ENCODE assay signal across 8 cellular contexts in genomic region chr22:45246060-45246985, GRCh38. TPM values are rescaled to one million over a fixed set of nuclear protein-coding genes. Genes with fewer than 3 reads are reported as not detected.
DNase-seq lines count a peak whose midpoint lies in the region; ATAC-seq and TF ChIP-seq lines count a peak whose summit lies in the region.

No MANE protein-coding gene starts in this region.

- no peaks in the 10 kb centered on the region for H3K9me3 ChIP-seq in CD8-positive, alpha-beta T cell (ENCODE audit: low read length)
- no peaks in the 10 kb centered on the region for H3K9me3 ChIP-seq in esophagus (ENCODE audit: control insufficient read depth in 2 of 2, insufficient read depth in 1 of 2, low read depth in 1 of 2, low read length in 1 of 2)

- H3K27ac ChIP-seq in CD8-positive, alpha-beta T cell (ENCODE audit: low read depth, low read length): no peak overlapping the region
- peak overlapping the region; percentile 81 to 90 for H3K27ac ChIP-seq in esophagus (ENCODE audit: low read depth in 2 of 2, low read length in 1 of 2)

- 30 to 34% methylated on average over 13 of the region's 13 CpGs for WGBS in esophagus, 2 donors

- H3K36me3 ChIP-seq in CD8-positive, alpha-beta T cell (ENCODE audit: insufficient read depth, low read length): no peaks in the 10 kb centered on the region
- no peaks in the 10 kb centered on the region for H3K36me3 ChIP-seq in esophagus (ENCODE audit: control insufficient read depth in 2 of 2, insufficient read depth in 2 of 2, low read length in 1 of 2)

- no peak for ATAC-seq in CD8-positive, alpha-beta T cell
- ATAC-seq in HG03039 (IDR thresholded peaks at IDR 0.05; ENCODE audit: unreplicated experiment): no peak
- no peak for ATAC-seq in HG03095 (IDR thresholded peaks at IDR 0.05; ENCODE audit: unreplicated experiment)

- H3K4me3 ChIP-seq in CD8-positive, alpha-beta T cell (ENCODE audit: low read depth, low read length): no peak overlapping the region
- no peak overlapping the region for H3K4me3 ChIP-seq in esophagus (ENCODE audit: low read depth in 1 of 2, low read length in 2 of 2)

- H3K4me1 ChIP-seq in CD8-positive, alpha-beta T cell (ENCODE audit: insufficient read depth, low read length): peaks cover 5% of the 10 kb centered on the region
- H3K4me1 ChIP-seq in esophagus (ENCODE audit: control insufficient read depth in 2 of 2, insufficient read depth in 2 of 2, low read length in 1 of 2): peaks cover 0 to 7% of the 10 kb centered on the region in 2 donors

- H3K4me1 Mint-ChIP-seq in CD8-positive, alpha-beta T cell (ENCODE audit: low read depth): peaks cover 37% of the 10 kb centered on the region
- H3K4me1 Mint-ChIP-seq in nephron progenitor cell: peaks cover 18% of the 10 kb centered on the region

- no peaks in the 10 kb centered on the region for H3K36me3 Mint-ChIP-seq in CD8-positive, alpha-beta T cell
- no peaks in the 10 kb centered on the region for H3K36me3 Mint-ChIP-seq in nephron progenitor cell (ENCODE audit: low read depth)

- H3K9me3 Mint-ChIP-seq in CD8-positive, alpha-beta T cell: no peaks in the 10 kb centered on the region
- no peaks in the 10 kb centered on the region for H3K9me3 Mint-ChIP-seq in nephron progenitor cell

- H3K27ac Mint-ChIP-seq in CD8-positive, alpha-beta T cell: peak overlapping the region; percentile 83
- peak overlapping the region; percentile 78 for H3K27ac Mint-ChIP-seq in nephron progenitor cell

- H3K27me3 Mint-ChIP-seq in CD8-positive, alpha-beta T cell (ENCODE audit: low read depth): no peaks in the 10 kb centered on the region
- H3K27me3 Mint-ChIP-seq in nephron progenitor cell (ENCODE audit: low read depth, poor library complexity): peaks cover 13% of the 10 kb centered on the region

- peak overlapping the region; percentile 33 for H3K4me3 Mint-ChIP-seq in CD8-positive, alpha-beta T cell
- no peak overlapping the region for H3K4me3 Mint-ChIP-seq in nephron progenitor cell

- no peak for TF ChIP-seq CTCF in CD8-positive, alpha-beta T cell (IDR thresholded peaks at IDR 0.05)
- no peak for TF ChIP-seq CTCF in nephron progenitor cell (IDR thresholded peaks at IDR 0.05)

- CTCF ChIA-PET in CD8-positive, alpha-beta T cell (lab: Charles Lee): interaction anchor here (1.0 kb wide), 1 partner anchor 21 kb away, joined by 4 read pairs; no protein-coding TSS in a partner anchor

- no peak for DNase-seq in CD8-positive, alpha-beta T cell
- DNase-seq in nephron progenitor cell: no peak
- DNase-seq in SIG-M5 (lab: John Stamatoyannopoulos, UW): no peak
- DNase-seq in NCI-H446 (lab: John Stamatoyannopoulos, UW): no peak

- intact Hi-C loops in CD8-positive, alpha-beta T cell (cut with DNase I, micrococcal nuclease): loop anchor here in 1 of 2 experiments (10.0 kb wide), 1 partner anchor 788 kb away; no protein-coding TSS in a partner anchor

- POLR2A ChIA-PET in CD8-positive, alpha-beta T cell (lab: Charles Lee): interaction anchor here (0.7 to 1.2 kb wide), 3 partner anchors 9 to 72 kb away, joined by 3 to 5 read pairs (median 4); no protein-coding TSS in a partner anchor

- no peaks in the 10 kb centered on the region for H3K27me3 ChIP-seq in CD8-positive, alpha-beta T cell (ENCODE audit: insufficient read depth, low read length)
- H3K27me3 ChIP-seq in esophagus (ENCODE audit: control insufficient read depth in 1 of 2, insufficient read depth in 2 of 2, low read length in 2 of 2): no peaks in the 10 kb centered on the region

TF ChIP-seq in PFSK-1, 5 proteins besides CTCF, POLR2A, EP300 and RAD21:
- TF ChIP-seq TAF1 (IDR thresholded peaks at IDR 0.05; ENCODE audit: borderline replicate concordance, insufficient read depth, low read length) (no peak), REST (IDR thresholded peaks at IDR 0.05; ENCODE audit: insufficient read depth in 1 of 2, low read depth in 2 of 2, low read length in 2 of 2) (no peak), POLR2AphosphoS5 (IDR thresholded peaks at IDR 0.05; ENCODE audit: low read depth, low read length) (no peak), FOXP2 (optimal IDR thresholded peaks at IDR 0.05; ENCODE audit: borderline replicate concordance, extremely low read depth, extremely low read length, insufficient read depth) (peak; percentile 59), SIN3A (IDR thresholded peaks at IDR 0.05; ENCODE audit: borderline replicate concordance, insufficient read depth, low read length) (no peak)
TF ChIP-seq in PFSK-1: peak in this region for 1.

RNA-seq across cellular contexts. Expression of gene KIAA0930, which starts 5.6 kb away (rescaled TPM):
- 10 to 100 TPM in 1 of 2 experiments, 1 to 10 TPM in 1; 6.6 to 11.7 TPM for total RNA-seq in CD8-positive, alpha-beta T cell
- 128 TPM for polyA plus RNA-seq in PFSK-1 (2012; ENCODE audit: insufficient read length, low read depth)
- 10 to 100 TPM; 21.7 to 29.0 TPM for polyA plus RNA-seq in esophagus

RNA-seq across cellular contexts. Expression of gene UPK3A, which starts 38.4 kb away (rescaled TPM):
- total RNA-seq in CD8-positive, alpha-beta T cell: not detected
- polyA plus RNA-seq in PFSK-1 (2012; ENCODE audit: insufficient read length, low read depth): not detected
- not detected for polyA plus RNA-seq in esophagus
